In genomic region chr12:45203767-45204166, GRCh38 we compare ENCODE assay signal across 16 cellular contexts. TPM values are rescaled to one million over a fixed set of nuclear protein-coding genes. Genes with fewer than 3 reads are reported as not detected.
DNase-seq lines count a peak whose midpoint lies in the region; ATAC-seq, FAIRE-seq and TF ChIP-seq lines count a peak whose summit lies in the region.
"Had no signal": no experiment of that assay in that cellular context is flagged by ENCODE, and none has a peak within 500 bp of the region (broad histone marks: within the 10 kb centered on the region; RNA-seq: fewer than 3 reads in every experiment).

No MANE protein-coding gene starts in this region.

- peaks cover 3% of the 10 kb centered on the region for H3K9me1 ChIP-seq in IMR-90 (ENCODE audit: insufficient read depth, low read length)

- H2BK15ac ChIP-seq in IMR-90 (ENCODE audit: low read depth, low read length), result no peak overlapping the region

- no peak overlapping the region for H3K9ac ChIP-seq in IMR-90 (ENCODE audit: low read depth, low read length)
- H3K9ac ChIP-seq in liver (ENCODE audit: low read depth in 1 of 2, low read length in 2 of 2), result no peak overlapping the region
- H3K9ac ChIP-seq: BLaER1, GM23248 had no signal

- H3K4me2 ChIP-seq in IMR-90 (ENCODE audit: low read depth, low read length), result no peak overlapping the region
- H3K4me2 ChIP-seq: BLaER1 had no signal

- no peak for TF ChIP-seq CTCF in IMR-90 (conservative IDR thresholded peaks at IDR 0.05; ENCODE audit: low read depth, low read length)
- no peak for TF ChIP-seq CTCF in choroid plexus epithelial cell (conservative IDR thresholded peaks at IDR 0.05; ENCODE audit: low read depth, low read length)
- no peak for TF ChIP-seq CTCF in liver (IDR thresholded peaks at IDR 0.05; ENCODE audit: low read depth, low read length, missing input control)
- TF ChIP-seq CTCF in ovary (IDR thresholded peaks at IDR 0.05), result no peak

- no TSS peak for BruUV-seq in IMR-90 (replicated peaks; lab: Mats Ljungman, UMichigan)

- H3K9me3 ChIP-seq in IMR-90 (ENCODE audit: control insufficient read depth, insufficient read depth, low read length) (no peaks in the 10 kb centered on the region), liver (ENCODE audit: control insufficient read depth in 4 of 4, low read length in 3 of 4) (no peaks in the 10 kb centered on the region), ovary (no peaks in the 10 kb centered on the region)
- H3K9me3 ChIP-seq: BLaER1, HAP-1 had no signal

- H3K4me1 ChIP-seq in IMR-90 (ENCODE audit: control insufficient read depth, insufficient read depth, low read length) (peaks cover 2% of the 10 kb centered on the region; the same call in 1 of the 2 replicates), liver (ENCODE audit: control insufficient read depth in 4 of 4, insufficient read depth in 4 of 4, low read length in 3 of 4) (peaks cover 12 to 50% (median 32%) of the 10 kb centered on the region in 4 donors), ovary (ENCODE audit: insufficient read depth) (no peaks in the 10 kb centered on the region)
- H3K4me1 ChIP-seq: HAP-1 had no signal

- TF ChIP-seq RAD21 in IMR-90 (IDR thresholded peaks at IDR 0.05; ENCODE audit: low read length) (no peak), liver (IDR thresholded peaks at IDR 0.05) (peak in 1 of 2 donors; percentile 24)

- CTCF ChIA-PET in IMR-90 (lab: Yijun Ruan, JAX), result no interaction called here

- no peak overlapping the region for H2AK9ac ChIP-seq in IMR-90 (replicated peaks; ENCODE audit: low read depth, low read length, poor library complexity)

- H3K36me3 ChIP-seq in IMR-90 (ENCODE audit: control insufficient read depth, insufficient read depth, low read length) (no peaks in the 10 kb centered on the region), liver (ENCODE audit: control insufficient read depth in 4 of 4, insufficient read depth in 3 of 4, low read depth in 1 of 4, low read length in 3 of 4) (no peaks in the 10 kb centered on the region), ovary (no peaks in the 10 kb centered on the region)
- H3K36me3 ChIP-seq: BLaER1, HAP-1 had no signal

- H3K4me3 ChIP-seq in IMR-90 (ENCODE audit: insufficient read depth, low read depth, low read length), result no peak overlapping the region
- no peak overlapping the region for H3K4me3 ChIP-seq in choroid plexus epithelial cell (ENCODE audit: low read depth, low read length)
- H3K4me3 ChIP-seq in liver (ENCODE audit: low read depth in 1 of 3, low read length in 3 of 3), result no peak overlapping the region
- no peak overlapping the region for H3K4me3 ChIP-seq in ovary
- H3K4me3 ChIP-seq: BLaER1, GM12878, GM23248, HAP-1 had no signal

- H4K20me1 ChIP-seq in IMR-90 (ENCODE audit: insufficient read depth, low read length), result no peaks in the 10 kb centered on the region
- H4K20me1 ChIP-seq: BLaER1 had no signal

- no peak overlapping the region for H3K14ac ChIP-seq in IMR-90 (replicated peaks; ENCODE audit: low read depth, low read length)

- in situ Hi-C loops in IMR-90 (cut with MboI; ENCODE audit: low sequenced_read_pairs), result no loop called here

- H3K18ac ChIP-seq in IMR-90 (ENCODE audit: low read depth, low read length), result no peak overlapping the region

- FAIRE-seq in HTR-8/SVneo (lab: Jason Lieb, UNC), result no peak
- FAIRE-seq: GM12878, GM19239 had no signal

- no peak overlapping the region for H3K27ac ChIP-seq in IMR-90 (ENCODE audit: insufficient read depth, low read length)
- peak overlapping the region; percentile 71 to 77 for H3K27ac ChIP-seq in liver (ENCODE audit: low read depth in 1 of 2, low read length in 2 of 2)
- H3K27ac ChIP-seq in ovary, result no peak overlapping the region
- H3K27ac ChIP-seq: BLaER1, GM23248 had no signal

- 100% methylated on average over 1 of the region's 1 CpG; no CpG with 5 or more reads in 1 of the 2 experiments for WGBS in IMR-90 (ENCODE audit: extremely low coverage in 2 of 2, insufficient read length in 1 of 2), 2 experiments
- WGBS in liver, result 69% methylated on average over 1 of the region's 1 CpG
- 96 to 98% (median 96%) methylated on average over 1 of the region's 1 CpG for WGBS in ovary, 3 donors

- H2BK5ac ChIP-seq in IMR-90 (ENCODE audit: low read depth, low read length, poor library complexity, severe bottlenecking), result no peak overlapping the region

- H2BK120ac ChIP-seq in IMR-90 (ENCODE audit: low read depth, low read length), result no peak overlapping the region

- no peak overlapping the region for H2AFZ ChIP-seq in IMR-90 (replicated peaks; ENCODE audit: low read length, poor library complexity)
- H2AFZ ChIP-seq: GM23248 had no signal

- ATAC-seq in IMR-90 (ENCODE audit: low read depth), result no peak
- ATAC-seq: CD8-positive, alpha-beta T cell; GM12878 had no signal

- H2AK5ac ChIP-seq in IMR-90 (ENCODE audit: low read depth, low read length), result no peak overlapping the region

- dilution Hi-C loops in IMR-90 (cut with HindIII; ENCODE audit: low sequenced_read_pairs, unreplicated experiment), result no loop called here

- TF ChIP-seq POLR2A in IMR-90 (IDR thresholded peaks at IDR 0.05; ENCODE audit: low read depth, low read length), result no peak
- TF ChIP-seq POLR2A in ovary (IDR thresholded peaks at IDR 0.05), result no peak

- DNase-seq in IMR-90, result no peak
- DNase-seq in choroid plexus epithelial cell (ENCODE audit: low read depth), result peak; percentile 23
- no peak for DNase-seq in ovary
- DNase-seq in activated naive CD4-positive, alpha-beta T cell treated with anti-CD3 and anti-CD28 coated beads, Interleukin-2, amount 50 U/mL, for 16 hours, result no peak
- no peak for DNase-seq in HTR-8/SVneo (ENCODE audit: insufficient read length, low spot score)
- DNase-seq in inferior parietal cortex (ENCODE audit: extremely low spot score), result no peak
- DNase-seq: 8988T; Calu3; CD8-positive, alpha-beta T cell; DMS79 treated with DMSO at 0.1 percent for 48 hours; GM23248 had no signal

- H4K8ac ChIP-seq in IMR-90 (ENCODE audit: low read depth in 2 of 2, low read length in 2 of 2), result no peak overlapping the region

- no peak for TF ChIP-seq EP300 in ovary (IDR thresholded peaks at IDR 0.05)

- no peaks in the 10 kb centered on the region for H3K27me3 ChIP-seq in IMR-90 (ENCODE audit: control insufficient read depth, insufficient read depth, low read length)
- H3K27me3 ChIP-seq in liver (ENCODE audit: control insufficient read depth in 4 of 4, insufficient read depth in 4 of 4, low read length in 3 of 4), result no peaks in the 10 kb centered on the region
- no peaks in the 10 kb centered on the region for H3K27me3 ChIP-seq in ovary
- H3K27me3 ChIP-seq: BLaER1 had no signal

- no peak overlapping the region for H4K91ac ChIP-seq in IMR-90 (ENCODE audit: insufficient read depth, low read depth, low read length)

- POLR2A ChIA-PET in IMR-90 (lab: Charles Lee; ENCODE audit: unreplicated experiment), result no interaction called here

- H4K5ac ChIP-seq in IMR-90 (ENCODE audit: low read depth, low read length), result no peak overlapping the region

- H3K56ac ChIP-seq in IMR-90 (ENCODE audit: extremely low read depth, insufficient read depth, low read length), result no peak overlapping the region

- no peak overlapping the region for H3K4ac ChIP-seq in IMR-90 (ENCODE audit: low read depth, low read length)

- H2BK20ac ChIP-seq in IMR-90 (ENCODE audit: low read depth, low read length), result no peak overlapping the region

- H3K23ac ChIP-seq in IMR-90 (ENCODE audit: low read depth, low read length), result no peak overlapping the region

- intact Hi-C loops in IMR-90 (cut with micrococcal nuclease) (no loop called here), ovary (cut with DNase I) (no loop called here)

- H3K79me1 ChIP-seq in IMR-90 (ENCODE audit: low read depth in 1 of 2, low read length in 2 of 2), result no peaks in the 10 kb centered on the region; a peak in 2 of 4 replicates

TF ChIP-seq in IMR-90, 13 proteins besides CTCF, POLR2A, EP300 and RAD21:
- TF ChIP-seq CHD1 (IDR thresholded peaks at IDR 0.05; ENCODE audit: low read depth, low read length) (no peak), MXI1 (IDR thresholded peaks at IDR 0.05; ENCODE audit: borderline replicate concordance, low read depth, low read length) (no peak), SMC3 (IDR thresholded peaks at IDR 0.05; ENCODE audit: low read depth, low read length) (no peak), CEBPB (IDR thresholded peaks at IDR 0.05; ENCODE audit: low read depth, low read length) (peak; percentile 57), MAFK (IDR thresholded peaks at IDR 0.05; ENCODE audit: low read depth, low read length) (no peak)

TF ChIP-seq in liver, 16 proteins besides CTCF, POLR2A, EP300 and RAD21 (continues in another document):
- TF ChIP-seq TAF1 (conservative IDR thresholded peaks at IDR 0.05) (no peak), FOXA2 (IDR thresholded peaks at IDR 0.05) (no peak), HNF4G (IDR thresholded peaks at IDR 0.05) (peak; percentile 65)
- TF ChIP-seq, protein P1, sequence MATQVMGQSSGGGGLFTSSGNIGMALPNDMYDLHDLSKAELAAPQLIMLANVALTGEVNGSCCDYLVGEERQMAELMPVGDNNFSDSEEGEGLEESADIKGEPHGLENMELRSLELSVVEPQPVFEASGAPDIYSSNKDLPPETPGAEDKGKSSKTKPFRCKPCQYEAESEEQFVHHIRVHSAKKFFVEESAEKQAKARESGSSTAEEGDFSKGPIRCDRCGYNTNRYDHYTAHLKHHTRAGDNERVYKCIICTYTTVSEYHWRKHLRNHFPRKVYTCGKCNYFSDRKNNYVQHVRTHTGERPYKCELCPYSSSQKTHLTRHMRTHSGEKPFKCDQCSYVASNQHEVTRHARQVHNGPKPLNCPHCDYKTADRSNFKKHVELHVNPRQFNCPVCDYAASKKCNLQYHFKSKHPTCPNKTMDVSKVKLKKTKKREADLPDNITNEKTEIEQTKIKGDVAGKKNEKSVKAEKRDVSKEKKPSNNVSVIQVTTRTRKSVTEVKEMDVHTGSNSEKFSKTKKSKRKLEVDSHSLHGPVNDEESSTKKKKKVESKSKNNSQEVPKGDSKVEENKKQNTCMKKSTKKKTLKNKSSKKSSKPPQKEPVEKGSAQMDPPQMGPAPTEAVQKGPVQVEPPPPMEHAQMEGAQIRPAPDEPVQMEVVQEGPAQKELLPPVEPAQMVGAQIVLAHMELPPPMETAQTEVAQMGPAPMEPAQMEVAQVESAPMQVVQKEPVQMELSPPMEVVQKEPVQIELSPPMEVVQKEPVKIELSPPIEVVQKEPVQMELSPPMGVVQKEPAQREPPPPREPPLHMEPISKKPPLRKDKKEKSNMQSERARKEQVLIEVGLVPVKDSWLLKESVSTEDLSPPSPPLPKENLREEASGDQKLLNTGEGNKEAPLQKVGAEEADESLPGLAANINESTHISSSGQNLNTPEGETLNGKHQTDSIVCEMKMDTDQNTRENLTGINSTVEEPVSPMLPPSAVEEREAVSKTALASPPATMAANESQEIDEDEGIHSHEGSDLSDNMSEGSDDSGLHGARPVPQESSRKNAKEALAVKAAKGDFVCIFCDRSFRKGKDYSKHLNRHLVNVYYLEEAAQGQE (IDR thresholded peaks at IDR 0.05), result no peak

RNA-seq across cellular contexts. Expression of gene ANO6, which starts 12.1 kb away (rescaled TPM):
- 41.0 and 46.7 TPM in 2 replicates for total RNA-seq in IMR-90 (2012; rRNA removed)
- 18.1 and 21.6 TPM in 2 replicates for polyA plus RNA-seq in IMR-90 (2012; rRNA removed)
- 6.1 and 6.7 TPM in 2 replicates for polyA plus RNA-seq in IMR-90 (2012; cell fraction: cytosol; rRNA removed)
- polyA plus RNA-seq in IMR-90 (2012; cell fraction: nucleus; rRNA removed; ENCODE audit: low replicate concordance), result 2.8 and 17.3 TPM in 2 replicates
- 10 to 100 TPM; 36.8 to 52.3 TPM for total RNA-seq in liver
- 10 to 100 TPM; 18.6 to 21.5 TPM for polyA plus RNA-seq in liver
- 10 to 100 TPM; 52.8 to 83.0 (median 63.2) TPM for total RNA-seq in ovary
- polyA plus RNA-seq in ovary, result 10 to 100 TPM; 38.8 to 88.5 TPM

Comparison
In these comparisons a context has a peak if more than half of its experiments do, and no peak if none do; other contexts are left out.
1. H3K27ac ChIP-seq: peak in liver (2 of 2); none in IMR-90 (single experiment) and ovary (0 of 2).